16 cellular contexts compared by ENCODE assay signal in genomic region chr19:18710986-18711751, GRCh38. TPM values are rescaled to one million over a fixed set of nuclear protein-coding genes. Genes with fewer than 3 reads are reported as not detected.
DNase-seq lines count a peak whose midpoint lies in the region; ATAC-seq, FAIRE-seq and TF ChIP-seq lines count a peak whose summit lies in the region.
"Had no signal": no experiment of that assay in that cellular context is flagged by ENCODE, and none has a peak within 500 bp of the region (broad histone marks: within the 10 kb centered on the region; RNA-seq: fewer than 3 reads in every experiment).

No MANE protein-coding gene starts in this region.

- no peak for FAIRE-seq in kidney (lab: Jason Lieb, UNC)
- FAIRE-seq: endometrium had no signal

- H3K4me3 ChIP-seq in H7 (ENCODE audit: insufficient read depth, low read depth, low read length) (no peak overlapping the region), fibroblast of mammary gland (ENCODE audit: control insufficient read depth, low read depth, low read length) (no peak overlapping the region), kidney (ENCODE audit: low read length in 2 of 2) (no peak overlapping the region), stomach (no peak overlapping the region)

- H3K27me3 ChIP-seq in H7 (ENCODE audit: control insufficient read depth, insufficient read depth, low read length) (no peaks in the 10 kb centered on the region), stomach (no peaks in the 10 kb centered on the region)

- no peak overlapping the region for H3K9ac ChIP-seq in kidney (ENCODE audit: low read length in 2 of 2)

- no peak for TF ChIP-seq CTCF in fibroblast of mammary gland (conservative IDR thresholded peaks at IDR 0.05; ENCODE audit: control insufficient read depth, insufficient read depth, low read depth, low read length)
- no peak for TF ChIP-seq CTCF in kidney (IDR thresholded peaks at IDR 0.05; ENCODE audit: borderline replicate concordance, extremely low read depth, insufficient read depth)
- no peak for TF ChIP-seq CTCF in stomach (IDR thresholded peaks at IDR 0.05)

- peak; percentile 67 for DNase-seq in H7
- peak; percentile 52 for DNase-seq in fibroblast of mammary gland (ENCODE audit: low read depth)
- DNase-seq in kidney, result peak; percentile 87
- no peak for DNase-seq in stomach
- no peak for DNase-seq in DMS79 (lab: John Stamatoyannopoulos, UW)
- DNase-seq in NCI-H2227 (lab: John Stamatoyannopoulos, UW; ENCODE audit: unreplicated experiment), result no peak
- DNase-seq: activated CD8-positive, alpha-beta T cell treated with anti-CD3 and anti-CD28 coated beads for 36 hours; amygdala; GDM1; HCEC 1CT; NCI-H1417; NCI-H2171; stimulated activated naive CD4-positive, alpha-beta T cell treated with Interleukin-2 at 50 U/mL for 16 hours had no signal

- H3K4me1 ChIP-seq in kidney (ENCODE audit: control insufficient read depth in 1 of 2, insufficient read depth in 1 of 2, low read depth in 1 of 2, low read length in 2 of 2) (peaks cover 5 to 13% of the 10 kb centered on the region in 2 donors), stomach (peaks cover 11 to 54% (median 28%) of the 10 kb centered on the region in 4 donors)

- 60 to 80% (median 66%) methylated on average over 26 to 28 of the region's 28 CpGs for WGBS in stomach, 5 donors

- H3K27ac ChIP-seq in kidney (ENCODE audit: low read depth in 2 of 2, low read length in 2 of 2) (peak overlapping the region in 1 of 2 donors; percentile 11), stomach (peak overlapping the region in 3 of 5 donors; percentile 23 to 68 (median 52))

- ATAC-seq in GM21825 (IDR thresholded peaks at IDR 0.05; ENCODE audit: unreplicated experiment) (no peak), GM21390 (IDR thresholded peaks at IDR 0.05; ENCODE audit: unreplicated experiment) (no peak)
- ATAC-seq: activated CD8-positive, alpha-beta T cell treated with anti-CD3 and anti-CD28 coated beads for 36 hours had no signal

- H3K36me3 ChIP-seq in H7 (replicated peaks; ENCODE audit: control insufficient read depth, insufficient read depth, low read length), result no peaks in the 10 kb centered on the region
- H3K36me3 ChIP-seq in kidney (ENCODE audit: control insufficient read depth in 1 of 2, insufficient read depth in 2 of 2, low read length in 2 of 2), result no peaks in the 10 kb centered on the region
- peaks cover 0 to 9% (median 0%) of the 10 kb centered on the region in 4 donors for H3K36me3 ChIP-seq in stomach

- no peak for TF ChIP-seq EP300 in stomach (IDR thresholded peaks at IDR 0.05)

- intact Hi-C loops in kidney (cut with DNase I), result no loop called here
- intact Hi-C loops in stomach (cut with DNase I; ENCODE audit: low total_unique reads), result no loop called here

- no peak for TF ChIP-seq POLR2A in stomach (IDR thresholded peaks at IDR 0.05)

- H3K9me3 ChIP-seq in kidney (ENCODE audit: control insufficient read depth in 1 of 2, low read length in 2 of 2), result no peaks in the 10 kb centered on the region
- no peaks in the 10 kb centered on the region for H3K9me3 ChIP-seq in stomach

RNA-seq across cellular contexts. Expression of gene CRTC1, which starts 27.7 kb away (rescaled TPM):
- total RNA-seq in H7 (2014; rRNA removed; shearing (Covaris generic)), result 3.7 and 6.1 TPM in 2 replicates
- total RNA-seq in kidney (26.8 TPM), stomach (10 to 100 TPM in 1 of 5 donors, 1 to 10 TPM in 3, not detected in 1; 4.2 to 28.0 (median 4.7) TPM)
- polyA plus RNA-seq in kidney (ENCODE audit: insufficient read depth, low read depth, low replicate concordance) (10.9 TPM), stomach (1 to 10 TPM; 4.6 to 8.4 (median 4.6) TPM)

Comparison
In these comparisons a context has a peak if more than half of its experiments do, and no peak if none do; other contexts are left out.
1. DNase-seq: peak in H7 (single experiment), fibroblast of mammary gland (single experiment) and kidney (single experiment); none in stomach (single experiment), DMS79 (single experiment) and NCI-H2227 (single experiment).